Comparison of ENCODE assay signal across 1 cellular context in genomic region chr14:102896735-102897134, GRCh38. TPM values are rescaled to one million over a fixed set of nuclear protein-coding genes. Genes with fewer than 3 reads are reported as not detected.
"Had no signal": no experiment of that assay in that cellular context is flagged by ENCODE, and none has a peak within 500 bp of the region (broad histone marks: within the 10 kb centered on the region; RNA-seq: fewer than 3 reads in every experiment).

No MANE protein-coding gene starts in this region.

RNA-seq across cellular contexts. Expression of gene AMN, which starts 25.7 kb away (rescaled TPM):
- total RNA-seq: endothelial cell of umbilical vein had no signal
